11 cellular contexts compared by ENCODE assay signal in the genomic region with DNA sequence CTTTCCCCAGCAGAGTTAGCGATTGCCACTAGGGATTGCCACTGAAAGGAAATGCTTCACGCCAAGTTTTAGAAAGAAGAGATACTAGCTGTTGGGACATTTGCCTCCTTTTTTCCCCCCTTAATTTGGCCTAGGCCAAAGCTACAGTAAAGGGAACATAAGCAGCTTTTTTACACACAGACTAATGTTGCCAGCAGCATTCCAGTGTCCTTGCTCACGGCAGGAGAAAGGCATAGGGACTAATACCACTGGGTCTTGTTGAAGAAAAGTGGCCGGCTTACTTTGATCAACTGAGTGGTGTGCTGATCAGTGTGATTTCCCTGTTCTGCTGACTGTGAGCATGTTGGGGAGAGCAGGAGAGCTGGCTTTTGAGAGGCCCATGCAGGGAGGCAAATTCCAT.
A peak's percentile ranks its signal among the peaks of the same experiment; 100 is the strongest.
DNase-seq lines count a peak whose midpoint lies in the region; ATAC-seq and TF ChIP-seq lines count a peak whose summit lies in the region.
"Had no signal": no experiment of that assay in that cellular context is flagged by ENCODE, and none has a peak within 500 bp of the region (broad histone marks: within the 10 kb centered on the region; RNA-seq: fewer than 3 reads in every experiment).

No MANE protein-coding gene starts in this region.

- H3K4me3 ChIP-seq in RWPE2 (ENCODE audit: severe bottlenecking) (no peak overlapping the region), gastroesophageal sphincter (no peak overlapping the region)

- ATAC-seq in RWPE2 (ENCODE audit: low read depth) (peak; percentile 95), gastroesophageal sphincter (peak; percentile 57)

- DNase-seq in Daoy (ENCODE audit: low read depth) (peak; percentile 51), RWPE2 (ENCODE audit: low spot score) (no peak), osteocyte (ENCODE audit: extremely low spot score, unreplicated experiment) (no peak), amygdala (lab: John Stamatoyannopoulos, UW) (no peak), Ammon's horn (ENCODE audit: low spot score) (no peak), nucleus accumbens (lab: John Stamatoyannopoulos, UW) (no peak), NOMO-1 (lab: John Stamatoyannopoulos, UW; ENCODE audit: unreplicated experiment in 2 of 2) (no peak)
- DNase-seq: NK-92 treated with Interleukin-12 subunit alpha and Interleukin-12 subunit beta, amount 100 ng/mL, for 24 hours; substantia nigra had no signal

- no peak for TF ChIP-seq CTCF in RWPE2 (IDR thresholded peaks at IDR 0.05; ENCODE audit: poor library complexity, severe bottlenecking)
- no peak for TF ChIP-seq CTCF in gastroesophageal sphincter (IDR thresholded peaks at IDR 0.05)
- TF ChIP-seq CTCF in osteocyte (IDR thresholded peaks at IDR 0.05) = no peak

- H3K4me1 ChIP-seq in RWPE2 (ENCODE audit: insufficient read depth, poor library complexity, severe bottlenecking) (peaks cover 21% of the 10 kb centered on the region), gastroesophageal sphincter (peaks cover 7 to 44% (median 8%) of the 10 kb centered on the region in 3 donors)

- H3K4me1 Mint-ChIP-seq in osteocyte (ENCODE audit: unreplicated experiment) = peaks cover 21% of the 10 kb centered on the region

- no peaks in the 10 kb centered on the region for H3K9me3 Mint-ChIP-seq in osteocyte (ENCODE audit: unreplicated experiment)

- no peak overlapping the region for H3K4me3 Mint-ChIP-seq in osteocyte (ENCODE audit: unreplicated experiment)
- H3K4me3 Mint-ChIP-seq: memory B cell had no signal

- H3K27ac Mint-ChIP-seq in osteocyte (ENCODE audit: unreplicated experiment) = peak overlapping the region; percentile 72
- H3K27ac Mint-ChIP-seq: memory B cell had no signal

- H3K27me3 ChIP-seq in RWPE2 (ENCODE audit: insufficient read depth, poor library complexity, severe bottlenecking) (no peaks in the 10 kb centered on the region), gastroesophageal sphincter (no peaks in the 10 kb centered on the region)

- no peak for TF ChIP-seq POLR2A in gastroesophageal sphincter (IDR thresholded peaks at IDR 0.05)

- peak overlapping the region; percentile 36 for H3K27ac ChIP-seq in RWPE2 (ENCODE audit: poor library complexity, severe bottlenecking)
- H3K27ac ChIP-seq in gastroesophageal sphincter = peak overlapping the region in 2 of 4 donors; percentile 26 to 55

- H3K36me3 ChIP-seq in RWPE2 (ENCODE audit: low read depth) (0 out of 2 replicates have a peak, but pooled peaks cover 4% of the 10 kb centered on the region), gastroesophageal sphincter (no peaks in the 10 kb centered on the region)

- 4 to 15% methylated on average over 3 to 4 of the region's 4 CpGs for WGBS in gastroesophageal sphincter (ENCODE audit: low coverage in 1 of 2), 2 donors

- H3K27me3 Mint-ChIP-seq in osteocyte (ENCODE audit: unreplicated experiment) = no peaks in the 10 kb centered on the region
- H3K27me3 Mint-ChIP-seq: memory B cell had no signal

- peaks cover 16% of the 10 kb centered on the region for H3K36me3 Mint-ChIP-seq in osteocyte (ENCODE audit: unreplicated experiment)

- H3K9me3 ChIP-seq in RWPE2 (ENCODE audit: severe bottlenecking) (no peaks in the 10 kb centered on the region), gastroesophageal sphincter (no peaks in the 10 kb centered on the region)

- TF ChIP-seq EP300 in gastroesophageal sphincter (IDR thresholded peaks at IDR 0.05) = no peak
